26 cellular contexts compared by ENCODE assay signal in genomic region chr15:52098328-52098727, GRCh38. TPM values are rescaled to one million over a fixed set of nuclear protein-coding genes. Genes with fewer than 3 reads are reported as not detected.
DNase-seq lines count a peak whose midpoint lies in the region; ATAC-seq, FAIRE-seq and TF ChIP-seq lines count a peak whose summit lies in the region.
"Had no signal": no experiment of that assay in that cellular context is flagged by ENCODE, and none has a peak within 500 bp of the region (broad histone marks: within the 10 kb centered on the region; RNA-seq: fewer than 3 reads in every experiment).

No MANE protein-coding gene starts in this region.

- H3K4me3 Mint-ChIP-seq in endodermal cell: no peak overlapping the region
- H3K4me3 Mint-ChIP-seq: activated naive CD8-positive, alpha-beta T cell; CD4-positive, alpha-beta memory T cell; HFFc6; stimulated activated effector memory CD8-positive, alpha-beta T cell treated with anti-CD3 and anti-CD28 coated beads, Interleukin-12 subunit alpha, Interleukin-12 subunit beta, amount 100 ng/mL, for 72 hours; T-helper 17 cell had no signal

- intact Hi-C loops in IMR-90 (cut with micrococcal nuclease) (no loop called here), left cardiac atrium (cut with DNase I) (no loop called here)

- no TSS peak for BruUV-seq in IMR-90 (replicated peaks; lab: Mats Ljungman, UMichigan)

- no peak overlapping the region for H3K27ac Mint-ChIP-seq in endodermal cell
- H3K27ac Mint-ChIP-seq: activated naive CD8-positive, alpha-beta T cell; activated T-helper 2 cell treated with anti-CD3 and anti-CD28 coated beads, Interferon-gamma antibody, Interleukin-2, Interleukin-4, amounts not matched to agents 10 μg/mL and 5 μg/mL and 100 μg/mL, durations not matched to agents 14 hours and 24 hours and 36 hours; CD4-positive, alpha-beta memory T cell; HFFc6; stimulated activated effector memory CD8-positive, alpha-beta T cell treated with anti-CD3 and anti-CD28 coated beads, Interleukin-12 subunit alpha, Interleukin-12 subunit beta, amount 100 ng/mL, for 72 hours; T-helper 17 cell had no signal

- CTCF ChIA-PET in IMR-90 (lab: Yijun Ruan, JAX): no interaction called here

- peaks cover 0 to 14% of the 10 kb centered on the region in 2 experiments; a peak in 1 of 4 replicates for H3K79me1 ChIP-seq in IMR-90 (ENCODE audit: low read depth in 1 of 2, low read length in 2 of 2)

- no peaks in the 10 kb centered on the region for H3K36me3 Mint-ChIP-seq in endodermal cell (ENCODE audit: low read depth)
- H3K36me3 Mint-ChIP-seq: activated naive CD8-positive, alpha-beta T cell; CD4-positive, alpha-beta memory T cell; stimulated activated effector memory CD8-positive, alpha-beta T cell treated with anti-CD3 and anti-CD28 coated beads, Interleukin-12 subunit alpha, Interleukin-12 subunit beta, amount 100 ng/mL, for 72 hours had no signal

- no peak overlapping the region for H3K14ac ChIP-seq in IMR-90 (replicated peaks; ENCODE audit: low read depth, low read length)

- H3K27ac ChIP-seq in IMR-90 (ENCODE audit: insufficient read depth, low read length): no peak overlapping the region
- H3K27ac ChIP-seq in endodermal cell (ENCODE audit: low read depth, low read length): no peak overlapping the region
- H3K27ac ChIP-seq in small intestine (ENCODE audit: low read depth in 1 of 2, low read length in 1 of 2): no peak overlapping the region
- H3K27ac ChIP-seq: neutrophil, prostate gland, SJSA1, suprapubic skin, WERI-Rb-1 had no signal

- H3K4ac ChIP-seq in IMR-90 (ENCODE audit: low read depth, low read length): no peak overlapping the region

- no peaks in the 10 kb centered on the region for H4K20me1 ChIP-seq in IMR-90 (ENCODE audit: insufficient read depth, low read length)

- H3K4me3 ChIP-seq in IMR-90 (ENCODE audit: insufficient read depth, low read depth, low read length) (no peak overlapping the region), endodermal cell (ENCODE audit: low read length) (no peak overlapping the region), small intestine (ENCODE audit: low read depth in 1 of 2, low read length in 2 of 2) (no peak overlapping the region)
- H3K4me3 ChIP-seq: lung, prostate gland, SJSA1, suprapubic skin had no signal

- no peak for TF ChIP-seq RAD21 in IMR-90 (IDR thresholded peaks at IDR 0.05; ENCODE audit: low read length)

- peaks cover 18% of the 10 kb centered on the region for H3K9me1 ChIP-seq in IMR-90 (ENCODE audit: insufficient read depth, low read length)

- no peak overlapping the region for H3K23ac ChIP-seq in IMR-90 (ENCODE audit: low read depth, low read length)

- H3K27me3 Mint-ChIP-seq in endodermal cell (ENCODE audit: insufficient read depth): no peaks in the 10 kb centered on the region
- H3K27me3 Mint-ChIP-seq: activated naive CD8-positive, alpha-beta T cell had no signal

- H2BK15ac ChIP-seq in IMR-90 (ENCODE audit: low read depth, low read length): no peak overlapping the region

- in situ Hi-C loops in IMR-90 (cut with MboI; ENCODE audit: low sequenced_read_pairs): no loop called here

- peaks cover 2% of the 10 kb centered on the region for H3K9me3 Mint-ChIP-seq in endodermal cell
- H3K9me3 Mint-ChIP-seq: activated T-helper 2 cell treated with anti-CD3 and anti-CD28 coated beads, Interferon-gamma antibody, Interleukin-2, Interleukin-4, amounts not matched to agents 10 μg/mL and 5 μg/mL and 100 μg/mL, durations not matched to agents 14 hours and 24 hours and 36 hours; CD4-positive, alpha-beta memory T cell; HFFc6; stimulated activated effector memory CD8-positive, alpha-beta T cell treated with anti-CD3 and anti-CD28 coated beads, Interleukin-12 subunit alpha, Interleukin-12 subunit beta, amount 100 ng/mL, for 72 hours had no signal

- no peak overlapping the region for H4K8ac ChIP-seq in IMR-90 (ENCODE audit: low read depth in 2 of 2, low read length in 2 of 2)

- H3K4me1 Mint-ChIP-seq in endodermal cell: peaks cover 9% of the 10 kb centered on the region
- H3K4me1 Mint-ChIP-seq: CD4-positive, alpha-beta memory T cell had no signal

- no peak overlapping the region for H3K4me2 ChIP-seq in IMR-90 (ENCODE audit: low read depth, low read length)

- no peak overlapping the region for H2AFZ ChIP-seq in IMR-90 (replicated peaks; ENCODE audit: low read length, poor library complexity)

- no peak overlapping the region for H2BK120ac ChIP-seq in IMR-90 (ENCODE audit: low read depth, low read length)

- ATAC-seq in IMR-90 (ENCODE audit: low read depth) (no peak), left cardiac atrium (no peak), GM21723 (IDR thresholded peaks at IDR 0.05; ENCODE audit: unreplicated experiment) (no peak)
- ATAC-seq: stimulated activated effector memory CD8-positive, alpha-beta T cell treated with anti-CD3 and anti-CD28 coated beads, Interleukin-12 subunit alpha, Interleukin-12 subunit beta, amount 100 ng/mL, for 72 hours; T-helper 17 cell had no signal

- H3K27me3 ChIP-seq in IMR-90 (ENCODE audit: control insufficient read depth, insufficient read depth, low read length) (no peaks in the 10 kb centered on the region), endodermal cell (ENCODE audit: control insufficient read depth, insufficient read depth, low read length, poor library complexity, severe bottlenecking) (no peaks in the 10 kb centered on the region), small intestine (ENCODE audit: control insufficient read depth in 2 of 2, insufficient read depth in 2 of 2, low read length in 2 of 2) (no peaks in the 10 kb centered on the region)
- H3K27me3 ChIP-seq: SJSA1, suprapubic skin had no signal

- no peak for DNase-seq in IMR-90
- peak; percentile 35 for DNase-seq in NOMO-1 treated with dmso at 0.1 percent for 144 hours (lab: John Stamatoyannopoulos, UW; ENCODE audit: unreplicated experiment)
- peak; percentile 1 for DNase-seq in endodermal cell
- DNase-seq in small intestine: peak; percentile 84
- no peak for DNase-seq in left cardiac atrium
- DNase-seq in islet precursor cell: no peak
- DNase-seq: activated CD8-positive, alpha-beta memory T cell treated with anti-CD3 and anti-CD28 coated beads, Interleukin-2, amount 50 U/mL, for 48 hours; CD4-positive, alpha-beta memory T cell; HFFc6; NCI-H187; T-helper 17 cell; WERI-Rb-1 had no signal

- H2BK20ac ChIP-seq in IMR-90 (ENCODE audit: low read depth, low read length): no peak overlapping the region

- no peak overlapping the region for H2AK9ac ChIP-seq in IMR-90 (replicated peaks; ENCODE audit: low read depth, low read length, poor library complexity)

- no CpG with 5 or more reads among the region's 2 CpGs for WGBS in IMR-90 (ENCODE audit: extremely low coverage in 2 of 2, insufficient read length in 1 of 2), 2 experiments
- WGBS in endodermal cell (ENCODE audit: insufficient coverage in 1 of 2, insufficient read length in 1 of 2), 2 experiments: 100% methylated on average over 2 of the region's 2 CpGs; no CpG with 5 or more reads in 1 of the 2 experiments
- 18 to 55% (median 19%) methylated on average over 2 of the region's 2 CpGs for WGBS in small intestine, 3 donors

- TF ChIP-seq POLR2A in IMR-90 (IDR thresholded peaks at IDR 0.05; ENCODE audit: low read depth, low read length): no peak

- H2AK5ac ChIP-seq in IMR-90 (ENCODE audit: low read depth, low read length): no peak overlapping the region

- H4K91ac ChIP-seq in IMR-90 (ENCODE audit: insufficient read depth, low read depth, low read length): no peak overlapping the region

- no peak overlapping the region for H3K56ac ChIP-seq in IMR-90 (ENCODE audit: extremely low read depth, insufficient read depth, low read length)

- TF ChIP-seq CTCF in IMR-90 (conservative IDR thresholded peaks at IDR 0.05; ENCODE audit: low read depth, low read length) (no peak), endodermal cell (conservative IDR thresholded peaks at IDR 0.05) (no peak)

- H3K9me3 ChIP-seq in IMR-90 (ENCODE audit: control insufficient read depth, insufficient read depth, low read length) (no peaks in the 10 kb centered on the region), endodermal cell (ENCODE audit: control insufficient read depth, low read length) (no peaks in the 10 kb centered on the region), small intestine (ENCODE audit: control insufficient read depth, low read depth) (no peaks in the 10 kb centered on the region)
- H3K9me3 ChIP-seq: neutrophil, prostate gland, SJSA1, suprapubic skin had no signal

- H3K18ac ChIP-seq in IMR-90 (ENCODE audit: low read depth, low read length): no peak overlapping the region

- POLR2A ChIA-PET in IMR-90 (lab: Charles Lee; ENCODE audit: unreplicated experiment): no interaction called here

- dilution Hi-C loops in IMR-90 (cut with HindIII; ENCODE audit: low sequenced_read_pairs, unreplicated experiment): no loop called here

- H3K36me3 ChIP-seq in IMR-90 (ENCODE audit: control insufficient read depth, insufficient read depth, low read length) (no peaks in the 10 kb centered on the region), endodermal cell (ENCODE audit: control insufficient read depth, insufficient read depth, low read length) (no peaks in the 10 kb centered on the region), small intestine (ENCODE audit: control insufficient read depth in 2 of 2, insufficient read depth in 2 of 2, low read length in 2 of 2) (no peaks in the 10 kb centered on the region)
- H3K36me3 ChIP-seq: neutrophil, prostate gland, SJSA1, suprapubic skin, WERI-Rb-1 had no signal

- no peak overlapping the region for H2BK5ac ChIP-seq in IMR-90 (ENCODE audit: low read depth, low read length, poor library complexity, severe bottlenecking)

- no peak for FAIRE-seq in small intestine (lab: Jason Lieb, UNC)
- FAIRE-seq: frontal cortex, G401.6, keratinocyte had no signal

- H3K4me1 ChIP-seq in IMR-90 (ENCODE audit: control insufficient read depth, insufficient read depth, low read length) (peaks cover 23% of the 10 kb centered on the region), endodermal cell (ENCODE audit: control insufficient read depth, insufficient read depth, low read length) (no peaks in the 10 kb centered on the region), small intestine (ENCODE audit: control insufficient read depth in 2 of 2, insufficient read depth in 1 of 2, low read depth in 1 of 2, low read length in 1 of 2) (peaks cover 0 to 3% of the 10 kb centered on the region in 2 donors)
- H3K4me1 ChIP-seq: prostate gland had no signal

- H4K5ac ChIP-seq in IMR-90 (ENCODE audit: low read depth, low read length): no peak overlapping the region

- no peak overlapping the region for H3K9ac ChIP-seq in IMR-90 (ENCODE audit: low read depth, low read length)
- H3K9ac ChIP-seq in endodermal cell (ENCODE audit: extremely low read depth, low read length, poor library complexity, severe bottlenecking): no peak overlapping the region

TF ChIP-seq in IMR-90, 13 proteins besides CTCF, POLR2A, EP300 and RAD21 (continues in another document):
- TF ChIP-seq CEBPB (IDR thresholded peaks at IDR 0.05; ENCODE audit: low read depth, low read length): peak; percentile 93

RNA-seq across cellular contexts. Expression of gene BCL2L10, which starts 14.2 kb away (rescaled TPM):
- total RNA-seq in IMR-90 (2012; rRNA removed) (not detected in 2 replicates), endodermal cell (1 to 10 TPM in 1 of 2 donors, not detected in 1; 1.5 TPM), left cardiac atrium (not detected)
- polyA plus RNA-seq in IMR-90 (2012; rRNA removed) (not detected in 2 replicates), small intestine (1 to 10 TPM; 3.2 to 5.6 (median 3.8) TPM)
- 0.07 and 0.08 TPM in 2 replicates for polyA plus RNA-seq in IMR-90 (2012; cell fraction: cytosol; rRNA removed)
- polyA plus RNA-seq in IMR-90 (2012; cell fraction: nucleus; rRNA removed; ENCODE audit: low replicate concordance): 0.10 and 0.31 TPM in 2 replicates
- not detected for polyA plus RNA-seq in endodermal cell (2013, experiment 1 of 2)
- 0.29 TPM for polyA plus RNA-seq in endodermal cell (2013, experiment 2 of 2)
- total RNA-seq: activated T-helper 2 cell treated with anti-CD3 and anti-CD28 coated beads, Interferon-gamma antibody, Interleukin-2, Interleukin-4, amounts not matched to agents 10 μg/mL and 5 μg/mL and 100 μg/mL, durations not matched to agents 14 hours and 24 hours and 36 hours; M059J; SJSA1; T-helper 17 cell; urinary bladder had no signal
- polyA plus RNA-seq: CD4-positive, alpha-beta memory T cell had no signal

Comparison
In these comparisons a context has a peak if more than half of its experiments do, and no peak if none do; other contexts are left out.
1. DNase-seq: peak in NOMO-1 treated with dmso at 0.1 percent for 144 hours (single experiment), endodermal cell (single experiment) and small intestine (single experiment); none in IMR-90 (single experiment), left cardiac atrium (single experiment) and islet precursor cell (single experiment).